In the genomic region with DNA sequence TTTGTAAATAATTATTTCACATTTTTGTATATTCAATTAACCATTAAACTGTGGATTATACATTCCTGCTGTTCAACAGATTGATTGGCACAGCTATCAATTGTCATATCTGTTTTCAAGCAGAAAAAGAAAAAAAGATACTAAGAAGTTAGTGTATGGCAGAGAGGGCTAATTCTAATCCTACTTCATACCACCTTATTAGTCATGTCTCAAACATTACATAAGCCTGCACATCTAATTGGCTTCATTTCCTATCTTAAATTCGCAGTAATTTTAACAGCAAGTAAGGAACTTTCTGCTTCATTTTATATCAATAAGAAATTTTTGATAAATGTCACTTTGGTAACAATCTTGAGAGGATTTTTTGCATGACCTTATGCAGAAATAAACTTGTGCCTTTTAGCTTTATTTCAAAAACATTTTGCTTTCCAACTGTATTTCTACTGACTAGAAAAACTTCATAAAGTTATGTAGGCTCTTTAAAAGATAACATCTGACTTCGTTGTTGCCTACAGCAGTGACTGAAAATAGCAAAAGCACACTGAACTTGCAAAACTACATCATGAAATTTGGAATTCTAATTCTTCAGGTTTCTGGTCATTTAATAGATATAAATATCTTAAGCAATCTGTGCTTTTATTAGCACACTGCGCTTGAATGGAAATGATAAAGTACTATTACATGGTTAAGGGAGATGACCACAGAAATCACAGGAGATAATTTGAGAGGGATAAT, we compare ENCODE assay signal across 1 cellular context.
TF ChIP-seq lines count a peak whose summit lies in the region.

No MANE protein-coding gene starts in this region.

TF ChIP-seq in HepG2, 621 proteins besides CTCF, POLR2A, EP300 and RAD21:
- TF ChIP-seq, protein P1, sequence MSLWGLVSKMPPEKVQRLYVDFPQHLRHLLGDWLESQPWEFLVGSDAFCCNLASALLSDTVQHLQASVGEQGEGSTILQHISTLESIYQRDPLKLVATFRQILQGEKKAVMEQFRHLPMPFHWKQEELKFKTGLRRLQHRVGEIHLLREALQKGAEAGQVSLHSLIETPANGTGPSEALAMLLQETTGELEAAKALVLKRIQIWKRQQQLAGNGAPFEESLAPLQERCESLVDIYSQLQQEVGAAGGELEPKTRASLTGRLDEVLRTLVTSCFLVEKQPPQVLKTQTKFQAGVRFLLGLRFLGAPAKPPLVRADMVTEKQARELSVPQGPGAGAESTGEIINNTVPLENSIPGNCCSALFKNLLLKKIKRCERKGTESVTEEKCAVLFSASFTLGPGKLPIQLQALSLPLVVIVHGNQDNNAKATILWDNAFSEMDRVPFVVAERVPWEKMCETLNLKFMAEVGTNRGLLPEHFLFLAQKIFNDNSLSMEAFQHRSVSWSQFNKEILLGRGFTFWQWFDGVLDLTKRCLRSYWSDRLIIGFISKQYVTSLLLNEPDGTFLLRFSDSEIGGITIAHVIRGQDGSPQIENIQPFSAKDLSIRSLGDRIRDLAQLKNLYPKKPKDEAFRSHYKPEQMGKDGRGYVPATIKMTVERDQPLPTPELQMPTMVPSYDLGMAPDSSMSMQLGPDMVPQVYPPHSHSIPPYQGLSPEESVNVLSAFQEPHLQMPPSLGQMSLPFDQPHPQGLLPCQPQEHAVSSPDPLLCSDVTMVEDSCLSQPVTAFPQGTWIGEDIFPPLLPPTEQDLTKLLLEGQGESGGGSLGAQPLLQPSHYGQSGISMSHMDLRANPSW (CRISPR knock-in tag; IDR thresholded peaks at IDR 0.05; ENCODE audit: borderline replicate concordance) = no peak
- no peak for TF ChIP-seq ZNF280B (CRISPR knock-in tag; IDR thresholded peaks at IDR 0.05; ENCODE audit: borderline replicate concordance)
- TF ChIP-seq ZMAT5 (CRISPR knock-in tag; IDR thresholded peaks at IDR 0.05; ENCODE audit: borderline replicate concordance, low read depth) = no peak
- no peak for TF ChIP-seq ZNF234 (CRISPR knock-in tag; conservative IDR thresholded peaks at IDR 0.05)
- no peak for TF ChIP-seq CCDC6 (CRISPR knock-in tag; IDR thresholded peaks at IDR 0.05)
- TF ChIP-seq ZNF282 (IDR thresholded peaks at IDR 0.05; ENCODE audit: partially characterized antibody) = no peak
- no peak for TF ChIP-seq ZFP36L1 (CRISPR knock-in tag; IDR thresholded peaks at IDR 0.05)
- TF ChIP-seq, protein P2, sequence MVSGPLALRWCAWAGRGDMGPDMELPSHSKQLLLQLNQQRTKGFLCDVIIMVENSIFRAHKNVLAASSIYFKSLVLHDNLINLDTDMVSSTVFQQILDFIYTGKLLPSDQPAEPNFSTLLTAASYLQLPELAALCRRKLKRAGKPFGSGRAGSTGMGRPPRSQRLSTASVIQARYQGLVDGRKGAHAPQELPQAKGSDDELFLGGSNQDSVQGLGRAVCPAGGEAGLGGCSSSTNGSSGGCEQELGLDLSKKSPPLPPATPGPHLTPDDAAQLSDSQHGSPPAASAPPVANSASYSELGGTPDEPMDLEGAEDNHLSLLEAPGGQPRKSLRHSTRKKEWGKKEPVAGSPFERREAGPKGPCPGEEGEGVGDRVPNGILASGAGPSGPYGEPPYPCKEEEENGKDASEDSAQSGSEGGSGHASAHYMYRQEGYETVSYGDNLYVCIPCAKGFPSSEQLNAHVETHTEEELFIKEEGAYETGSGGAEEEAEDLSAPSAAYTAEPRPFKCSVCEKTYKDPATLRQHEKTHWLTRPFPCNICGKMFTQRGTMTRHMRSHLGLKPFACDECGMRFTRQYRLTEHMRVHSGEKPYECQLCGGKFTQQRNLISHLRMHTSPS (CRISPR knock-in tag; IDR thresholded peaks at IDR 0.05; ENCODE audit: low read depth) = no peak
- TF ChIP-seq ZNF432 (CRISPR knock-in tag; IDR thresholded peaks at IDR 0.05; ENCODE audit: borderline replicate concordance) = no peak
- TF ChIP-seq ZUFSP (CRISPR knock-in tag; IDR thresholded peaks at IDR 0.05; ENCODE audit: borderline replicate concordance) = no peak
- no peak for TF ChIP-seq ZNF143 (CRISPR knock-in tag; IDR thresholded peaks at IDR 0.05)
- no peak for TF ChIP-seq RBM22 (optimal IDR thresholded peaks at IDR 0.05; ENCODE audit: low read length)
- no peak for TF ChIP-seq ZNF670 (CRISPR knock-in tag; IDR thresholded peaks at IDR 0.05; ENCODE audit: borderline replicate concordance)
- TF ChIP-seq ZNF766 (CRISPR knock-in tag; IDR thresholded peaks at IDR 0.05; ENCODE audit: borderline replicate concordance) = no peak
- TF ChIP-seq TFE3 (CRISPR knock-in tag; IDR thresholded peaks at IDR 0.05) = no peak
- TF ChIP-seq POGZ (CRISPR knock-in tag; IDR thresholded peaks at IDR 0.05) = no peak
- no peak for TF ChIP-seq ELF4 (CRISPR knock-in tag; IDR thresholded peaks at IDR 0.05; ENCODE audit: borderline replicate concordance)
- TF ChIP-seq CEBPB (IDR thresholded peaks at IDR 0.05; ENCODE audit: borderline replicate concordance, low read depth, low read length) = no peak
- no peak for TF ChIP-seq IKZF4 (CRISPR knock-in tag; IDR thresholded peaks at IDR 0.05; ENCODE audit: borderline replicate concordance, low read depth, not compliant biosample characterization)
- no peak for TF ChIP-seq SMAD9 (CRISPR knock-in tag; IDR thresholded peaks at IDR 0.05)
